ENCODE assay signal across 4 cellular contexts in the genomic region with DNA sequence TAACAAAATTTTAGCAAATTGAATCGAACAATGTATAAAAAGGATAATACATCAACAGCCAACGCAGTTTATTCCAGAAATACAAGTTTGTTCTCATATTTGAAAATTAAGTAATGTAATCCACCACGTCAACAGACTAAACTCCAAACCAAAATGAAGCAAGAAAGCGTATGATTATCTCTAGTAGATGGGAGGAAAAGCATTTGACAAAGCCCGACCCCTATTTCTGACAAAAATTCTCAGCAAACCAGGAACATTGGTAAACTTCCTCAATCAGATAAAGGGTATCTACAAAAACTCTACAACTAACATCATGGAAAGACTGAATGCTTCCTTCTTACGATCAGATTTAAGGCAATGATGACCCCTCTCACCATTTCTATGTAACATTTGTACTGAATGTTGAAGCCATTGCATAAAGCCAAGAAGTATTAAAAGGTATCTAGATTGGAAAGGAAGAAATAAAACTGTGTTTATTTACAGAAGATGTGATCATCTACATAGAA. TPM values are rescaled to one million over a fixed set of nuclear protein-coding genes. Genes with fewer than 3 reads are reported as not detected.
"Had no signal": no experiment of that assay in that cellular context is flagged by ENCODE, and none has a peak within 500 bp of the region (broad histone marks: within the 10 kb centered on the region; RNA-seq: fewer than 3 reads in every experiment).

No MANE protein-coding gene starts in this region.

- DNase-seq: GDM1, GF-D8 had no signal

- H3K4me3 ChIP-seq: GM12878 had no signal

- ATAC-seq: GM12878 had no signal

RNA-seq across cellular contexts. Expression of a gene that starts 34.3 kb away (rescaled TPM):
- total RNA-seq: G401, GM12878 had no signal
- polyA plus RNA-seq: GM12878 had no signal
